ENCODE assay signal across 7 cellular contexts in the genomic region with DNA sequence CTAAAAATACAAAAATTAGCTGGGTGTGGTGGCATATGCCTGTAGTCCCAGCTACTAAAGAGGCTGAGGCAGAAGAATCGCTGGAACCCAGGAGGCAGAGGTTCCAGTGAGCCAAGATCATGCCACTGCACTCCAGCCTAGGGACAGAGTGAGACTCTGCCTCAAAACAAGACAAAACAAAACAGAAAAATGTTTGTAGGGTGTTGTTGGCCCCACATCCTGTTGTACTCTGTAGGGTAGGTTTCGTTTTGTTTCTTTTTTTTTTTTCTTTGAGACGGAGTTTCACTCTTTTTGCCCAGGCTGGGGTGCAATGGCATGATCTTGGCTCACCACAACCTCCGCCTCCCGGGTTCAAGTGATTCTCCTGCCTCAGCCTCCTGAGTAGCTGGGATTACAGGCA. TPM values are rescaled to one million over a fixed set of nuclear protein-coding genes. Genes with fewer than 3 reads are reported as not detected.
DNase-seq lines count a peak whose midpoint lies in the region; ATAC-seq lines count a peak whose summit lies in the region.
"Not testable (repeated sequence)": the region's sequence is repeated elsewhere in the genome, so short reads cannot be mapped to it uniquely, and the experiment has no call there.

No MANE protein-coding gene starts in this region.

- H3K27ac Mint-ChIP-seq in immature natural killer cell, result peak overlapping the region; percentile 89 to 94 (median 92)

- peak; percentile 79 for ATAC-seq in GM18519 (IDR thresholded peaks at IDR 0.05; ENCODE audit: low FRiP score, unreplicated experiment)
- ATAC-seq in GM19452 (IDR thresholded peaks at IDR 0.05; ENCODE audit: unreplicated experiment), result peak; percentile 88
- peak; percentile 85 for ATAC-seq in GM21825 (IDR thresholded peaks at IDR 0.05; ENCODE audit: unreplicated experiment)
- ATAC-seq in HG03064 (IDR thresholded peaks at IDR 0.05; ENCODE audit: low read depth, unreplicated experiment), result peak; percentile 95
- ATAC-seq in HG03571 (IDR thresholded peaks at IDR 0.05; ENCODE audit: unreplicated experiment), result peak; percentile 86
- ATAC-seq in activated T-cell treated with anti-CD3 and anti-CD28 coated beads, Interleukin-2, amount 50 U/mL, for 4 hours, result peak; percentile 69 to 82

- H3K9me3 Mint-ChIP-seq in activated T-cell treated with anti-CD3 and anti-CD28 coated beads, Interleukin-2, amount 50 U/mL, for 4 hours; immature natural killer cell: not testable (repeated sequence)

- not testable (repeated sequence) for H3K27me3 Mint-ChIP-seq in activated T-cell treated with anti-CD3 and anti-CD28 coated beads, Interleukin-2, amount 50 U/mL, for 4 hours (ENCODE audit: low read depth); immature natural killer cell (ENCODE audit: low read depth in 3 of 3)

- DNase-seq in activated T-cell treated with anti-CD3 and anti-CD28 coated beads, Interleukin-2, amount 50 U/mL, for 4 hours, result not testable (repeated sequence)
- peak; percentile 44 to 65 (median 54) for DNase-seq in immature natural killer cell

- peaks cover 56% of the 10 kb centered on the region for H3K4me1 Mint-ChIP-seq in activated T-cell treated with anti-CD3 and anti-CD28 coated beads, Interleukin-2, amount 50 U/mL, for 4 hours (ENCODE audit: low read depth)
- H3K4me1 Mint-ChIP-seq in immature natural killer cell, result peaks cover 40 to 42% of the 10 kb centered on the region in 2 donors

- H3K4me3 Mint-ChIP-seq in activated T-cell treated with anti-CD3 and anti-CD28 coated beads, Interleukin-2, amount 50 U/mL, for 4 hours, result peak overlapping the region; percentile 36
- peak overlapping the region; percentile 68 to 76 (median 73) for H3K4me3 Mint-ChIP-seq in immature natural killer cell

- H3K36me3 Mint-ChIP-seq in activated T-cell treated with anti-CD3 and anti-CD28 coated beads, Interleukin-2, amount 50 U/mL, for 4 hours (ENCODE audit: insufficient read depth); immature natural killer cell: not testable (repeated sequence)

RNA-seq across cellular contexts. Expression of a gene that starts 25.7 kb away (rescaled TPM):
- total RNA-seq in activated T-cell treated with anti-CD3 and anti-CD28 coated beads, Interleukin-2, amount 50 U/mL, for 4 hours, result 1,000 to 10,000 TPM; 3,255 to 3,669 (median 3,417) TPM
- polyA plus RNA-seq in immature natural killer cell, result 1,000 to 10,000 TPM in 1 of 3 donors, 100 to 1,000 TPM in 2; 797 to 1,150 (median 908) TPM
